ENCODE assay signal across 10 cellular contexts in genomic region chr4:168848112-168848511, GRCh38.
DNase-seq lines count a peak whose midpoint lies in the region; ATAC-seq lines count a peak whose summit lies in the region.
"Had no signal": no experiment of that assay in that cellular context is flagged by ENCODE, and none has a peak within 500 bp of the region (broad histone marks: within the 10 kb centered on the region; RNA-seq: fewer than 3 reads in every experiment).

No MANE protein-coding gene starts in this region.

- H3K27me3 ChIP-seq in duodenal mucosa (ENCODE audit: control insufficient read depth in 1 of 2, insufficient read depth in 2 of 2, low read length in 2 of 2) (no peaks in the 10 kb centered on the region), mesendoderm (ENCODE audit: insufficient read depth, low read length, poor library complexity) (no peaks in the 10 kb centered on the region)

- peak overlapping the region; percentile 24 for H3K27ac Mint-ChIP-seq in activated CD4-positive, alpha-beta memory T cell treated with anti-CD3 and anti-CD28 coated beads, Interleukin-2, amount 10 ng/mL, durations not matched to agents 7 days and 5 days
- H3K27ac Mint-ChIP-seq in activated CD4-positive, alpha-beta memory T cell treated with anti-CD3 and anti-CD28 coated beads for 36 hours, result no peak overlapping the region
- H3K27ac Mint-ChIP-seq: CD4-positive, CD25-positive, alpha-beta regulatory T cell had no signal

- peak overlapping the region; percentile 50 for H3K56ac ChIP-seq in mesendoderm (ENCODE audit: low read length)

- CTCF ChIA-PET in activated CD4-positive, alpha-beta memory T cell treated with anti-CD3 and anti-CD28 coated beads, Interleukin-2, amount 10 ng/mL, durations not matched to agents 7 days and 5 days (lab: Charles Lee), result no interaction called here
- CTCF ChIA-PET in activated CD4-positive, alpha-beta memory T cell treated with anti-CD3 and anti-CD28 coated beads for 36 hours (lab: Charles Lee), result no interaction called here

- H3K4me3 ChIP-seq in duodenal mucosa (ENCODE audit: low read depth in 1 of 2, low read length in 2 of 2) (peak overlapping the region; percentile 30 to 35), mesendoderm (ENCODE audit: low read length) (no peak overlapping the region), urinary bladder (ENCODE audit: low read depth, low read length) (no peak overlapping the region)

- WGBS in mesendoderm (ENCODE audit: extremely low coverage, insufficient coverage, low lambda C conversion rate), result no CpG with 5 or more reads among the region's 4 CpGs
- 7% methylated on average over 4 of the region's 4 CpGs for WGBS in urinary bladder

- H3K4me3 Mint-ChIP-seq in activated CD4-positive, alpha-beta memory T cell treated with anti-CD3 and anti-CD28 coated beads, Interleukin-2, amount 10 ng/mL, durations not matched to agents 7 days and 5 days, result no peak overlapping the region
- H3K4me3 Mint-ChIP-seq in activated CD4-positive, alpha-beta memory T cell treated with anti-CD3 and anti-CD28 coated beads for 36 hours, result no peak overlapping the region
- H3K4me3 Mint-ChIP-seq: CD4-positive, CD25-positive, alpha-beta regulatory T cell had no signal

- H4K5ac ChIP-seq in mesendoderm (ENCODE audit: low read length), result no peak overlapping the region

- H4K8ac ChIP-seq in mesendoderm (ENCODE audit: low read depth, low read length), result no peak overlapping the region

- H3K36me3 Mint-ChIP-seq in activated CD4-positive, alpha-beta memory T cell treated with anti-CD3 and anti-CD28 coated beads, Interleukin-2, amount 10 ng/mL, durations not matched to agents 7 days and 5 days (ENCODE audit: low read depth), result no peaks in the 10 kb centered on the region
- H3K36me3 Mint-ChIP-seq in activated CD4-positive, alpha-beta memory T cell treated with anti-CD3 and anti-CD28 coated beads for 36 hours, result no peaks in the 10 kb centered on the region
- H3K36me3 Mint-ChIP-seq: CD4-positive, CD25-positive, alpha-beta regulatory T cell had no signal

- peaks cover 9% of the 10 kb centered on the region for H3K27me3 Mint-ChIP-seq in activated CD4-positive, alpha-beta memory T cell treated with anti-CD3 and anti-CD28 coated beads, Interleukin-2, amount 10 ng/mL, durations not matched to agents 7 days and 5 days
- H3K27me3 Mint-ChIP-seq in activated CD4-positive, alpha-beta memory T cell treated with anti-CD3 and anti-CD28 coated beads for 36 hours, result peaks cover 19% of the 10 kb centered on the region

- H2BK15ac ChIP-seq in mesendoderm (replicated peaks; ENCODE audit: low read depth), result no peak overlapping the region

- no peaks in the 10 kb centered on the region for H3K9me3 ChIP-seq in duodenal mucosa (ENCODE audit: control insufficient read depth in 1 of 2, low read length in 2 of 2)

- no peak overlapping the region for H3K23ac ChIP-seq in mesendoderm (ENCODE audit: low read length)

- no peak for ATAC-seq in GM21619 (IDR thresholded peaks at IDR 0.05; ENCODE audit: unreplicated experiment)
- no peak for ATAC-seq in HG02885 (IDR thresholded peaks at IDR 0.05; ENCODE audit: poor library complexity, unreplicated experiment)

- no peak overlapping the region for H2AK5ac ChIP-seq in mesendoderm (ENCODE audit: low read length)

- peak overlapping the region; percentile 19 for H3K18ac ChIP-seq in mesendoderm (ENCODE audit: low read length)

- DNase-seq in activated CD4-positive, alpha-beta memory T cell treated with anti-CD3 and anti-CD28 coated beads, Interleukin-2, amount 10 ng/mL, durations not matched to agents 7 days and 5 days, result no peak
- DNase-seq in activated CD4-positive, alpha-beta memory T cell treated with anti-CD3 and anti-CD28 coated beads for 36 hours, result no peak
- DNase-seq in mesendoderm, result no peak
- no peak for DNase-seq in dedifferentiated amniotic fluid mesenchymal stem cell (ENCODE audit: extremely low spot score)
- DNase-seq: CD4-positive, CD25-positive, alpha-beta regulatory T cell; SW 1271 had no signal

- H3K79me2 ChIP-seq in mesendoderm (ENCODE audit: control insufficient read depth, insufficient read depth, low read length), result no peaks in the 10 kb centered on the region

- H3K36me3 ChIP-seq in duodenal mucosa (ENCODE audit: control insufficient read depth in 1 of 2, insufficient read depth in 2 of 2, low read length in 2 of 2) (no peaks in the 10 kb centered on the region), mesendoderm (ENCODE audit: control insufficient read depth, insufficient read depth, low read length) (no peaks in the 10 kb centered on the region), urinary bladder (ENCODE audit: insufficient read depth) (peaks cover 1% of the 10 kb centered on the region)

- peak overlapping the region; percentile 25 for H2BK5ac ChIP-seq in mesendoderm (ENCODE audit: low read length)

- H3K27ac ChIP-seq in duodenal mucosa (ENCODE audit: low read depth, low read length), result no peak overlapping the region
- no peak overlapping the region for H3K27ac ChIP-seq in mesendoderm (ENCODE audit: low read depth, low read length)
- peak overlapping the region; percentile 60 for H3K27ac ChIP-seq in urinary bladder (ENCODE audit: low read depth)

- no peak overlapping the region for H3K4me2 ChIP-seq in mesendoderm (ENCODE audit: low read length)

- peaks cover 20% of the 10 kb centered on the region for H3K4me1 Mint-ChIP-seq in activated CD4-positive, alpha-beta memory T cell treated with anti-CD3 and anti-CD28 coated beads, Interleukin-2, amount 10 ng/mL, durations not matched to agents 7 days and 5 days
- peaks cover under 1% of the 10 kb centered on the region for H3K4me1 Mint-ChIP-seq in activated CD4-positive, alpha-beta memory T cell treated with anti-CD3 and anti-CD28 coated beads for 36 hours (ENCODE audit: low read depth)

- no peaks in the 10 kb centered on the region for H3K79me1 ChIP-seq in mesendoderm (ENCODE audit: low read length)

- H3K9me3 Mint-ChIP-seq in activated CD4-positive, alpha-beta memory T cell treated with anti-CD3 and anti-CD28 coated beads, Interleukin-2, amount 10 ng/mL, durations not matched to agents 7 days and 5 days, result no peaks in the 10 kb centered on the region
- H3K9me3 Mint-ChIP-seq in activated CD4-positive, alpha-beta memory T cell treated with anti-CD3 and anti-CD28 coated beads for 36 hours, result no peaks in the 10 kb centered on the region

- H2BK120ac ChIP-seq in mesendoderm (ENCODE audit: low read depth, low read length), result no peak overlapping the region

- H3K9ac ChIP-seq in duodenal mucosa (ENCODE audit: low read depth in 1 of 2, low read length in 2 of 2), result no peak overlapping the region
- no peak overlapping the region for H3K9ac ChIP-seq in mesendoderm (ENCODE audit: low read length)

- peak overlapping the region; percentile 16 for H3K4ac ChIP-seq in mesendoderm (ENCODE audit: low read depth, low read length)

- H3K4me1 ChIP-seq in duodenal mucosa (ENCODE audit: control insufficient read depth in 1 of 2, insufficient read depth in 2 of 2, low read length in 2 of 2) (peaks cover 16 to 19% of the 10 kb centered on the region in 2 donors), mesendoderm (ENCODE audit: control insufficient read depth, low read depth, low read length) (peaks cover 11% of the 10 kb centered on the region), urinary bladder (ENCODE audit: insufficient read depth) (no peaks in the 10 kb centered on the region)

- intact Hi-C loops in activated CD4-positive, alpha-beta memory T cell treated with anti-CD3 and anti-CD28 coated beads for 36 hours (cut with micrococcal nuclease), result no loop called here

- POLR2A ChIA-PET in activated CD4-positive, alpha-beta memory T cell treated with anti-CD3 and anti-CD28 coated beads, Interleukin-2, amount 10 ng/mL, durations not matched to agents 7 days and 5 days (lab: Charles Lee), result interaction anchor here (1.1 kb wide), 1 partner anchor 16 kb away, joined by 4 read pairs; no protein-coding TSS in a partner anchor
- POLR2A ChIA-PET in activated CD4-positive, alpha-beta memory T cell treated with anti-CD3 and anti-CD28 coated beads for 36 hours (lab: Charles Lee), result no interaction called here

Comparison
In these comparisons a context has a peak if more than half of its experiments do, and no peak if none do; other contexts are left out.
1. H3K4me3 ChIP-seq: peak in duodenal mucosa (2 of 2); none in mesendoderm (single experiment) and urinary bladder (single experiment).